1 cellular context compared by ENCODE assay signal in genomic region chr11:82901165-82901938, GRCh38.
TF ChIP-seq lines count a peak whose summit lies in the region.

DDIAS (plus strand) TSS chr11:82901736; CDS start chr11:82914739, 13,003 bp downstream.

TF ChIP-seq in HepG2, 621 proteins besides CTCF, POLR2A, EP300 and RAD21 (continued from another document and continues in another):
- TF ChIP-seq ZNF431 (CRISPR knock-in tag; IDR thresholded peaks at IDR 0.05; ENCODE audit: borderline replicate concordance, low read depth) (no peak), ZNF780A (CRISPR knock-in tag; IDR thresholded peaks at IDR 0.05) (no peak), HNRNPUL1 (IDR thresholded peaks at IDR 0.05; ENCODE audit: low read depth, low read length) (no peak), ZNF205 (CRISPR knock-in tag; IDR thresholded peaks at IDR 0.05) (no peak), MIER3 (CRISPR knock-in tag; IDR thresholded peaks at IDR 0.05; ENCODE audit: borderline replicate concordance) (no peak), NR2F6 (IDR thresholded peaks at IDR 0.05) (0 out of 2 replicates have a peak, but pooled peaks have one; percentile 12), NR2F6 (CRISPR knock-in tag; IDR thresholded peaks at IDR 0.05) (no peak), SNRNP70 (IDR thresholded peaks at IDR 0.05; ENCODE audit: low read depth, low read length) (no peak), REXO4 (CRISPR knock-in tag; IDR thresholded peaks at IDR 0.05; ENCODE audit: borderline replicate concordance) (no peak), MTERF4 (CRISPR knock-in tag; IDR thresholded peaks at IDR 0.05) (no peak), ZNF704 (CRISPR knock-in tag; IDR thresholded peaks at IDR 0.05; ENCODE audit: borderline replicate concordance) (peak; percentile 50; the same call in 1 of the 2 replicates), CREM (IDR thresholded peaks at IDR 0.05) (peak; percentile 71), CREM (CRISPR knock-in tag; IDR thresholded peaks at IDR 0.05) (no peak), STAT5B (CRISPR knock-in tag; IDR thresholded peaks at IDR 0.05) (no peak), ZSCAN12 (CRISPR knock-in tag; IDR thresholded peaks at IDR 0.05) (no peak), HMG20A (CRISPR knock-in tag; IDR thresholded peaks at IDR 0.05; ENCODE audit: borderline replicate concordance) (no peak), ISX (CRISPR knock-in tag; conservative IDR thresholded peaks at IDR 0.05) (no peak), ZBTB49 (CRISPR knock-in tag; IDR thresholded peaks at IDR 0.05; ENCODE audit: borderline replicate concordance) (no peak), ZNF616 (CRISPR knock-in tag; IDR thresholded peaks at IDR 0.05; ENCODE audit: low read depth) (0 out of 2 replicates have a peak, but pooled peaks have one; percentile 9), ZFP91 (CRISPR knock-in tag; IDR thresholded peaks at IDR 0.05; ENCODE audit: borderline replicate concordance) (no peak), ZNF446 (CRISPR knock-in tag; IDR thresholded peaks at IDR 0.05) (no peak), ZNF33A (CRISPR knock-in tag; IDR thresholded peaks at IDR 0.05; ENCODE audit: borderline replicate concordance) (no peak), ZNF251 (CRISPR knock-in tag; IDR thresholded peaks at IDR 0.05) (no peak), ZNF839 (CRISPR knock-in tag; IDR thresholded peaks at IDR 0.05; ENCODE audit: borderline replicate concordance) (no peak), ZNF382 (CRISPR knock-in tag; IDR thresholded peaks at IDR 0.05; ENCODE audit: borderline replicate concordance) (no peak), E2F1 (CRISPR knock-in tag; IDR thresholded peaks at IDR 0.05) (peak; percentile 54; the same call in 1 of the 2 replicates), ZNF607 (CRISPR knock-in tag; IDR thresholded peaks at IDR 0.05; ENCODE audit: borderline replicate concordance) (no peak; the same call in 1 of the 2 replicates), ZBTB37 (CRISPR knock-in tag; IDR thresholded peaks at IDR 0.05) (no peak), THAP9 (CRISPR knock-in tag; IDR thresholded peaks at IDR 0.05; ENCODE audit: borderline replicate concordance) (no peak), ZNF136 (CRISPR knock-in tag; IDR thresholded peaks at IDR 0.05; ENCODE audit: low read depth) (peak; percentile 34; the same call in 1 of the 2 replicates), ZBTB46 (CRISPR knock-in tag; IDR thresholded peaks at IDR 0.05; ENCODE audit: borderline replicate concordance) (no peak), ARNTL (CRISPR knock-in tag; IDR thresholded peaks at IDR 0.05) (0 out of 2 replicates have a peak, but pooled peaks have one; percentile 20), SETDB1 (CRISPR knock-in tag; IDR thresholded peaks at IDR 0.05; ENCODE audit: borderline replicate concordance) (no peak)
- TF ChIP-seq, protein P1, sequence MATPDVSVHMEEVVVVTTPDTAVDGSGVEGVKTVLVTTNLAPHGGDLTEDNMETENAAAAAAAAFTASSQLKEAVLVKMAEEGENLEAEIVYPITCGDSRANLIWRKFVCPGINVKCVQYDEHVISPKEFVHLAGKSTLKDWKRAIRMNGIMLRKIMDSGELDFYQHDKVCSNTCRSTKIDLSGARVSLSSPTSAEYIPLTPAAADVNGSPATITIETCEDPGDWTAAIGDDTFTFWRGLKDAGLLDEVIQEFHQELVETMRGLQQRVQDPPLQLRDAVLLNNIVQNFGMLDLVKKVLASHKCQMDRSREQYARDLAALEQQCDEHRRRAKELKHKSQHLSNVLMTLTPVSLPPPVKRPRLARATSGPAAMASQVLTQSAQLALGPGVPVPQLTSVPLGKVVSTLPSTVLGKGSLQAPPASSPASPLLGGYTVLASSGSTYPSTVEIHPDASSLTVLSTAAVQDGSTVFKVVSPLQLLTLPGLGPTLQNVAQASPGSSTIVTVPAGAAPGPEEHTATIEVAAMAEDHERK (CRISPR knock-in tag; IDR thresholded peaks at IDR 0.05; ENCODE audit: low read depth), result peak; percentile 38; the same call in 1 of the 2 replicates
- TF ChIP-seq, protein P2, sequence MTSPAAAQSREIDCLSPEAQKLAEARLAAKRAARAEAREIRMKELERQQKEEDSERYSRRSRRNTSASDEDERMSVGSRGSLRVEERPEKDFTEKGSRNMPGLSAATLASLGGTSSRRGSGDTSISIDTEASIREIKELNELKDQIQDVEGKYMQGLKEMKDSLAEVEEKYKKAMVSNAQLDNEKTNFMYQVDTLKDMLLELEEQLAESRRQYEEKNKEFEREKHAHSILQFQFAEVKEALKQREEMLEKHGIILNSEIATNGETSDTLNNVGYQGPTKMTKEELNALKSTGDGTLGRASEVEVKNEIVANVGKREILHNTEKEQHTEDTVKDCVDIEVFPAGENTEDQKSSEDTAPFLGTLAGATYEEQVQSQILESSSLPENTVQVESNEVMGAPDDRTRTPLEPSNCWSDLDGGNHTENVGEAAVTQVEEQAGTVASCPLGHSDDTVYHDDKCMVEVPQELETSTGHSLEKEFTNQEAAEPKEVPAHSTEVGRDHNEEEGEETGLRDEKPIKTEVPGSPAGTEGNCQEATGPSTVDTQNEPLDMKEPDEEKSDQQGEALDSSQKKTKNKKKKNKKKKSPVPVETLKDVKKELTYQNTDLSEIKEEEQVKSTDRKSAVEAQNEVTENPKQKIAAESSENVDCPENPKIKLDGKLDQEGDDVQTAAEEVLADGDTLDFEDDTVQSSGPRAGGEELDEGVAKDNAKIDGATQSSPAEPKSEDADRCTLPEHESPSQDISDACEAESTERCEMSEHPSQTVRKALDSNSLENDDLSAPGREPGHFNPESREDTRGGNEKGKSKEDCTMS (CRISPR knock-in tag; conservative IDR thresholded peaks at IDR 0.05), result no peak
- TF ChIP-seq, protein P3, sequence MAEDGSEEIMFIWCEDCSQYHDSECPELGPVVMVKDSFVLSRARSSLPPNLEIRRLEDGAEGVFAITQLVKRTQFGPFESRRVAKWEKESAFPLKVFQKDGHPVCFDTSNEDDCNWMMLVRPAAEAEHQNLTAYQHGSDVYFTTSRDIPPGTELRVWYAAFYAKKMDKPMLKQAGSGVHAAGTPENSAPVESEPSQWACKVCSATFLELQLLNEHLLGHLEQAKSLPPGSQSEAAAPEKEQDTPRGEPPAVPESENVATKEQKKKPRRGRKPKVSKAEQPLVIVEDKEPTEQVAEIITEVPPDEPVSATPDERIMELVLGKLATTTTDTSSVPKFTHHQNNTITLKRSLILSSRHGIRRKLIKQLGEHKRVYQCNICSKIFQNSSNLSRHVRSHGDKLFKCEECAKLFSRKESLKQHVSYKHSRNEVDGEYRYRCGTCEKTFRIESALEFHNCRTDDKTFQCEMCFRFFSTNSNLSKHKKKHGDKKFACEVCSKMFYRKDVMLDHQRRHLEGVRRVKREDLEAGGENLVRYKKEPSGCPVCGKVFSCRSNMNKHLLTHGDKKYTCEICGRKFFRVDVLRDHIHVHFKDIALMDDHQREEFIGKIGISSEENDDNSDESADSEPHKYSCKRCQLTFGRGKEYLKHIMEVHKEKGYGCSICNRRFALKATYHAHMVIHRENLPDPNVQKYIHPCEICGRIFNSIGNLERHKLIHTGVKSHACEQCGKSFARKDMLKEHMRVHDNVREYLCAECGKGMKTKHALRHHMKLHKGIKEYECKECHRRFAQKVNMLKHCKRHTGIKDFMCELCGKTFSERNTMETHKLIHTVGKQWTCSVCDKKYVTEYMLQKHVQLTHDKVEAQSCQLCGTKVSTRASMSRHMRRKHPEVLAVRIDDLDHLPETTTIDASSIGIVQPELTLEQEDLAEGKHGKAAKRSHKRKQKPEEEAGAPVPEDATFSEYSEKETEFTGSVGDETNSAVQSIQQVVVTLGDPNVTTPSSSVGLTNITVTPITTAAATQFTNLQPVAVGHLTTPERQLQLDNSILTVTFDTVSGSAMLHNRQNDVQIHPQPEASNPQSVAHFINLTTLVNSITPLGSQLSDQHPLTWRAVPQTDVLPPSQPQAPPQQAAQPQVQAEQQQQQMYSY (CRISPR knock-in tag; IDR thresholded peaks at IDR 0.05), result peak; percentile 85
